ENCODE assay signal across 10 cellular contexts in the genomic region with DNA sequence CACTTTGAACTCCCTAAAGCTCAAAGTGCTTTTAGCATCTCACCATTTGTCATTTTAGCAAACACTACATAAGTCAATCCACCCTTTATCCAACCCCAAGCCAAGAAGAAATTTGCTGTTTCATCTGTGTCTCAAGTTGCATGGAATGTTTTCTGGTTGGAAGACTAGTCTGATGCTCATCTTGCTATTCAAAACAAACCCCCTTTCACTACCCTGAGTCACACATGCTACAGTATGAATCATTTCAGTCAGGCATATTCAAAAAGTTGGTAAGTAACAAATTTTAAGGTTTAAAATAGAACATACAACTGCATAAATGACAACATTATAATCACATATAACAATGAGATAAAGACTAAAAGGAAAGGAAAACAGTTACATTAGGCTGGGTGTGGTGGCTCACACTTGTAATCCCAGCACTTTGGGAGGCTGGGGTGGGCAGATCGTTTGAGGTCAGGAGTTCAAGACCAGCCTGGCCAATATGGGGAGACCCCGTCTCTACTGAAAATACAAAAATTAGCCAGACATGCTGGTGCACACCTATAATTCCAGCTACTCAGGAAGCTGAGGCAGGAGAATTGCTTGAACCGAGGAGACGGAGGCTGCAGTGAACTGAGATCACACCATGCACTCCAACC. TPM values are rescaled to one million over a fixed set of nuclear protein-coding genes. Genes with fewer than 3 reads are reported as not detected.
DNase-seq lines count a peak whose midpoint lies in the region; ATAC-seq, FAIRE-seq and TF ChIP-seq lines count a peak whose summit lies in the region.
"Had no signal": no experiment of that assay in that cellular context is flagged by ENCODE, and none has a peak within 500 bp of the region (broad histone marks: within the 10 kb centered on the region; RNA-seq: fewer than 3 reads in every experiment).

No MANE protein-coding gene starts in this region.

- peak overlapping the region; percentile 46 for H3K4me2 ChIP-seq in skeletal muscle satellite cell (ENCODE audit: low read length)

- H3K9me3 ChIP-seq in SJSA1 (replicated peaks) (no peaks in the 10 kb centered on the region), skeletal muscle satellite cell (replicated peaks; ENCODE audit: low read length) (no peaks in the 10 kb centered on the region)
- H3K9me3 ChIP-seq: esophagus muscularis mucosa had no signal

- FAIRE-seq in GM19239 (lab: Jason Lieb, UNC): no peak

- H3K27me3 ChIP-seq in SJSA1 (replicated peaks) (no peaks in the 10 kb centered on the region), skeletal muscle satellite cell (ENCODE audit: control insufficient read depth, insufficient read depth, low read length) (no peaks in the 10 kb centered on the region)
- H3K27me3 ChIP-seq: esophagus muscularis mucosa had no signal

- H3K36me3 ChIP-seq in SJSA1: peaks cover 23% of the 10 kb centered on the region
- H3K36me3 ChIP-seq in skeletal muscle satellite cell (ENCODE audit: insufficient read depth, low read length): no peaks in the 10 kb centered on the region

- H3K9ac ChIP-seq in skeletal muscle satellite cell (ENCODE audit: low read depth, low read length): peak overlapping the region; percentile 43

- no peak overlapping the region for H3K4me3 ChIP-seq in SJSA1
- no peak overlapping the region for H3K4me3 ChIP-seq in epithelial cell of esophagus (ENCODE audit: low read length)
- no peak overlapping the region for H3K4me3 ChIP-seq in skeletal muscle satellite cell (ENCODE audit: low read length)
- H3K4me3 ChIP-seq: esophagus muscularis mucosa had no signal

- peak; percentile 68 to 81 for ATAC-seq in activated CD4-positive, CD25-positive, alpha-beta regulatory T cell treated with anti-CD3 and anti-CD28 coated beads, Interleukin-2, amount 50 U/mL, for 24 hours
- no peak for ATAC-seq in GM21576 (IDR thresholded peaks at IDR 0.05; ENCODE audit: unreplicated experiment)
- ATAC-seq: naive thymus-derived CD4-positive, alpha-beta T cell had no signal

- H3K27ac ChIP-seq in SJSA1: peak overlapping the region; percentile 100
- H3K27ac ChIP-seq: esophagus muscularis mucosa had no signal

- DNase-seq in activated CD4-positive, CD25-positive, alpha-beta regulatory T cell treated with anti-CD3 and anti-CD28 coated beads, Interleukin-2, amount 50 U/mL, for 72 hours: no peak
- DNase-seq in SJSA1 (ENCODE audit: low read depth in 1 of 2, low spot score in 2 of 2): peak; percentile 54 to 90
- DNase-seq in epithelial cell of esophagus (ENCODE audit: low read depth): peak; percentile 91
- no peak for DNase-seq in GM19239 (ENCODE audit: insufficient read length, low spot score)
- DNase-seq in NCI-H1105 (lab: John Stamatoyannopoulos, UW): no peak
- DNase-seq: naive thymus-derived CD4-positive, alpha-beta T cell had no signal

- peaks cover 68% of the 10 kb centered on the region for H3K4me1 ChIP-seq in SJSA1 (replicated peaks)
- H3K4me1 ChIP-seq in skeletal muscle satellite cell (ENCODE audit: control insufficient read depth, insufficient read depth, low read length): peaks cover 39% of the 10 kb centered on the region

- TF ChIP-seq CTCF in epithelial cell of esophagus (IDR thresholded peaks at IDR 0.05; ENCODE audit: insufficient read depth, low read depth, low read length, missing control alignments): no peak

RNA-seq across cellular contexts. Expression of a gene that starts 38.7 kb away (rescaled TPM):
- total RNA-seq in SJSA1 (2014; rRNA removed; shearing (Covaris generic)): 8.3 and 10.2 TPM in 2 replicates
- 6.1 and 7.4 TPM in 2 replicates for total RNA-seq in skeletal muscle satellite cell (2012; rRNA removed)

RNA-seq across cellular contexts. Expression of a gene that starts 51.1 kb away (rescaled TPM):
- total RNA-seq in SJSA1 (2014; rRNA removed; shearing (Covaris generic)): 15.2 and 30.2 TPM in 2 replicates
- total RNA-seq in skeletal muscle satellite cell (2012; rRNA removed): 15.3 and 17.5 TPM in 2 replicates

RNA-seq across cellular contexts. Expression of a gene that starts 54.9 kb away (rescaled TPM):
- total RNA-seq in SJSA1 (2014; rRNA removed; shearing (Covaris generic)): 8.2 and 10.3 TPM in 2 replicates
- total RNA-seq in skeletal muscle satellite cell (2012; rRNA removed): 1.3 and 2.3 TPM in 2 replicates

Comparison
In these comparisons a context has a peak if more than half of its experiments do, and no peak if none do; other contexts are left out.
1. DNase-seq: peak in SJSA1 (2 of 2) and epithelial cell of esophagus (single experiment); none in activated CD4-positive, CD25-positive, alpha-beta regulatory T cell treated with anti-CD3 and anti-CD28 coated beads, Interleukin-2, amount 50 U/mL, for 72 hours (single experiment), GM19239 (single experiment) and NCI-H1105 (single experiment).